ENCODE assay signal across 10 cellular contexts in genomic region chr2:29281585-29281984, GRCh38.
DNase-seq lines count a peak whose midpoint lies in the region; ATAC-seq and TF ChIP-seq lines count a peak whose summit lies in the region.
"Had no signal": no experiment of that assay in that cellular context is flagged by ENCODE, and none has a peak within 500 bp of the region (broad histone marks: within the 10 kb centered on the region; RNA-seq: fewer than 3 reads in every experiment).

No MANE protein-coding gene starts in this region.

- no peaks in the 10 kb centered on the region for H3K36me3 ChIP-seq in HAP-1 (replicated peaks)
- H3K36me3 ChIP-seq: gastrocnemius medialis had no signal

- ATAC-seq in GM19023 (IDR thresholded peaks at IDR 0.05; ENCODE audit: unreplicated experiment) = no peak
- ATAC-seq in HG03175 (IDR thresholded peaks at IDR 0.05; ENCODE audit: unreplicated experiment) = no peak
- ATAC-seq in GM21447 (IDR thresholded peaks at IDR 0.05; ENCODE audit: unreplicated experiment) = no peak
- ATAC-seq in natural killer cell = no peak
- ATAC-seq: activated CD4-positive, alpha-beta T cell treated with anti-CD3 and anti-CD28 coated beads for 36 hours had no signal

- no peaks in the 10 kb centered on the region for H3K36me3 Mint-ChIP-seq in natural killer cell

- no peaks in the 10 kb centered on the region for H3K9me3 Mint-ChIP-seq in natural killer cell

- in situ Hi-C loops in HAP-1 (cut with MboI; ENCODE audit: low sequenced_read_pairs) = no loop called here

- H3K27me3 ChIP-seq in HAP-1 (ENCODE audit: low read depth) = no peaks in the 10 kb centered on the region; the same call in 1 of the 2 replicates

- H3K4me1 ChIP-seq in HAP-1 = peaks cover 8% of the 10 kb centered on the region; the same call in 1 of the 2 replicates
- H3K4me1 ChIP-seq: gastrocnemius medialis had no signal

- peaks cover 22 to 35% of the 10 kb centered on the region in 2 donors for H3K27me3 Mint-ChIP-seq in natural killer cell (ENCODE audit: low read depth in 2 of 2)

- H3K9me3 ChIP-seq in HAP-1 = no peaks in the 10 kb centered on the region
- H3K9me3 ChIP-seq: gastrocnemius medialis had no signal

- TF ChIP-seq CTCF in natural killer cell (IDR thresholded peaks at IDR 0.05) = no peak

- no peak overlapping the region for H3K4me3 ChIP-seq in HAP-1
- H3K4me3 ChIP-seq: gastrocnemius medialis had no signal

- peaks cover 0 to 5% of the 10 kb centered on the region in 2 donors for H3K4me1 Mint-ChIP-seq in natural killer cell
- H3K4me1 Mint-ChIP-seq: activated CD4-positive, alpha-beta T cell treated with anti-CD3 and anti-CD28 coated beads for 36 hours had no signal

- no peak overlapping the region for H3K4me3 Mint-ChIP-seq in natural killer cell
- H3K4me3 Mint-ChIP-seq: activated CD4-positive, alpha-beta T cell treated with anti-CD3 and anti-CD28 coated beads for 36 hours had no signal

- no peak overlapping the region for H3K27ac Mint-ChIP-seq in natural killer cell
- H3K27ac Mint-ChIP-seq: activated CD4-positive, alpha-beta T cell treated with anti-CD3 and anti-CD28 coated beads for 36 hours had no signal

- DNase-seq in HAP-1 (ENCODE audit: low spot score in 2 of 2) = peak; percentile 60 to 82
- peak; percentile 88 for DNase-seq in NCI-H345 (lab: John Stamatoyannopoulos, UW)
- peak; percentile 54 for DNase-seq in dedifferentiated amniotic fluid mesenchymal stem cell (ENCODE audit: extremely low spot score)
- peak; percentile 84 for DNase-seq in putamen (ENCODE audit: low spot score)
- no peak for DNase-seq in natural killer cell
- DNase-seq: activated CD4-positive, alpha-beta T cell treated with anti-CD3 and anti-CD28 coated beads for 36 hours; gastrocnemius medialis had no signal

- intact Hi-C loops in natural killer cell (cut with micrococcal nuclease) = no loop called here
